25 cellular contexts compared by ENCODE assay signal in the genomic region with DNA sequence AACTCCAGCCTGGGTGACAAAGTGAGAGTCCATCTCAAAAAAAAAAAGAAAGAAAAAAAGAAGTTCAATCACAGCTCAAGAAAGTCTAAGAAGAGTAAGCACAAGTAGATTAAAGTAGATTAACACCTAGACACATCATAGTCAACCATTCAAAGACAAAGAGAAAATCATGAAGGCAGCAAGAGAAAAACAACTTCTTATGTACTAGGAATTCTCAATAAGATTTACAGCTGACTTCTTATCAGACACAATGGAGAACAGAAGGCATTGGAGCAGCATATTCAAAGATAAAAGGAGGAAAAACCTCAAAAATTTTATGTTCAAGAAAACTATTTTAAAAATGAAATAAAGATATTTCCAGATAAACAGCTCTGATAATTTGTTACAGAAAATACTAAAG.
"Had no signal": no experiment of that assay in that cellular context is flagged by ENCODE, and none has a peak within 500 bp of the region (broad histone marks: within the 10 kb centered on the region; RNA-seq: fewer than 3 reads in every experiment).

No MANE protein-coding gene starts in this region.

- FAIRE-seq: bronchial epithelial cell, RCC 7860 had no signal

- H3K27ac ChIP-seq: ascending aorta, body of pancreas, SJSA1, VCaP had no signal

- H3K4me1 ChIP-seq: ascending aorta, body of pancreas, SJSA1 had no signal

- H3K4me3 Mint-ChIP-seq: activated CD8-positive, alpha-beta T cell treated with anti-CD3 and anti-CD28 coated beads, Interleukin-2, amount 10 ng/mL, durations not matched to agents 7 days and 5 days; T-cell had no signal

- ATAC-seq: activated CD8-positive, alpha-beta T cell treated with anti-CD3 and anti-CD28 coated beads, Interleukin-2, amount 10 ng/mL, durations not matched to agents 7 days and 5 days; body of pancreas; PC-3; T-cell had no signal

- H3K36me3 ChIP-seq: ascending aorta, SJSA1 had no signal

- H3K36me3 Mint-ChIP-seq: T-cell had no signal

- H3K4me3 ChIP-seq: ascending aorta, body of pancreas, SJSA1 had no signal

- DNase-seq: activated CD4-positive, alpha-beta T cell treated with anti-CD3 and anti-CD28 coated beads for 4 hours; activated CD8-positive, alpha-beta memory T cell treated with anti-CD3 and anti-CD28 coated beads, Interleukin-2, amount 50 U/mL, for 48 hours; activated CD8-positive, alpha-beta T cell treated with anti-CD3 and anti-CD28 coated beads, Interleukin-2, amount 10 ng/mL, durations not matched to agents 7 days and 5 days; activated naive CD4-positive, alpha-beta T cell treated with anti-CD3 and anti-CD28 coated beads, Interleukin-2, amount 50 U/mL, for 16 hours; activated T-cell treated with anti-CD3 and anti-CD28 coated beads, Interleukin-2, amount 50 U/mL, for 1 hour; amniotic stem cell; body of pancreas; central memory CD4-positive, alpha-beta T cell; cortex of kidney; NCI-H1092; NCI-H1417; NCI-H2029; NCI-H345; NCI-H510A; NCI-H526 treated with DMSO at 0.1 percent for 48 hours; PC-3; SHP77; T-cell; T-helper 2 cell; T1000 had no signal

- H3K4me1 Mint-ChIP-seq: T-cell had no signal

- H3K27ac Mint-ChIP-seq: activated CD8-positive, alpha-beta T cell treated with anti-CD3 and anti-CD28 coated beads, Interleukin-2, amount 10 ng/mL, durations not matched to agents 7 days and 5 days; T-cell had no signal
